In genomic region chr5:1931590-1932138, GRCh38 we compare ENCODE assay signal across 2 cellular contexts.
TF ChIP-seq lines count a peak whose summit lies in the region.

No MANE protein-coding gene starts in this region.

TF ChIP-seq in HepG2, 621 proteins besides CTCF, POLR2A, EP300 and RAD21:
- TF ChIP-seq ZNF563 (CRISPR knock-in tag; IDR thresholded peaks at IDR 0.05), result no peak
- no peak for TF ChIP-seq PRMT3 (CRISPR knock-in tag; IDR thresholded peaks at IDR 0.05; ENCODE audit: borderline replicate concordance, low read depth)
- TF ChIP-seq KMT2A (CRISPR knock-in tag; IDR thresholded peaks at IDR 0.05), result no peak
- TF ChIP-seq ZNF326 (CRISPR knock-in tag; IDR thresholded peaks at IDR 0.05; ENCODE audit: borderline replicate concordance), result no peak
- no peak for TF ChIP-seq PATZ1 (CRISPR knock-in tag; IDR thresholded peaks at IDR 0.05)
- TF ChIP-seq CEBPZ (IDR thresholded peaks at IDR 0.05; ENCODE audit: low read length), result no peak
- TF ChIP-seq ZNF605 (CRISPR knock-in tag; IDR thresholded peaks at IDR 0.05), result no peak
- TF ChIP-seq HMGXB3 (CRISPR knock-in tag; IDR thresholded peaks at IDR 0.05; ENCODE audit: borderline replicate concordance), result no peak
- TF ChIP-seq RARA (CRISPR knock-in tag; IDR thresholded peaks at IDR 0.05), result no peak
- no peak for TF ChIP-seq SRSF1 (optimal IDR thresholded peaks at IDR 0.05; ENCODE audit: low read depth, low read length)
- no peak for TF ChIP-seq ZNF543 (CRISPR knock-in tag; IDR thresholded peaks at IDR 0.05)
- no peak for TF ChIP-seq RAD51 (IDR thresholded peaks at IDR 0.05; ENCODE audit: borderline replicate concordance)
- TF ChIP-seq TCF12 (IDR thresholded peaks at IDR 0.05), result no peak
- no peak for TF ChIP-seq TCF12 (CRISPR knock-in tag; IDR thresholded peaks at IDR 0.05)
- no peak for TF ChIP-seq NFKB2 (CRISPR knock-in tag; IDR thresholded peaks at IDR 0.05; ENCODE audit: borderline replicate concordance)
- no peak for TF ChIP-seq LRRFIP1 (CRISPR knock-in tag; conservative IDR thresholded peaks at IDR 0.05)

TF ChIP-seq in SK-N-SH, 30 proteins besides CTCF, POLR2A, EP300 and RAD21:
- TF ChIP-seq TCF12 (IDR thresholded peaks at IDR 0.05), result no peak
- TF ChIP-seq RXRA (IDR thresholded peaks at IDR 0.05; ENCODE audit: borderline replicate concordance, low read depth), result no peak
- no peak for TF ChIP-seq ZBTB33 (IDR thresholded peaks at IDR 0.05; ENCODE audit: borderline replicate concordance, low read depth)
- no peak for TF ChIP-seq NFIC (IDR thresholded peaks at IDR 0.05; ENCODE audit: borderline replicate concordance)
- no peak for TF ChIP-seq PBX3 (IDR thresholded peaks at IDR 0.05)
- TF ChIP-seq RFX5 (IDR thresholded peaks at IDR 0.05; ENCODE audit: low read length), result no peak
- TF ChIP-seq FOSL2 (IDR thresholded peaks at IDR 0.05; ENCODE audit: borderline replicate concordance, low read depth), result no peak
- TF ChIP-seq CHD2 (IDR thresholded peaks at IDR 0.05; ENCODE audit: low read length, partially characterized antibody), result no peak
- no peak for TF ChIP-seq NRF1 (IDR thresholded peaks at IDR 0.05; ENCODE audit: low read depth, low read length)
- no peak for TF ChIP-seq SMC3 (IDR thresholded peaks at IDR 0.05; ENCODE audit: low read depth, low read length)
- no peak for TF ChIP-seq REST (IDR thresholded peaks at IDR 0.05; ENCODE audit: low read depth, low read length)
- no peak for TF ChIP-seq RCOR1 (IDR thresholded peaks at IDR 0.05; ENCODE audit: low read length)
- TF ChIP-seq TAF1 (IDR thresholded peaks at IDR 0.05; ENCODE audit: borderline replicate concordance, low read depth, low read length), result no peak
- no peak for TF ChIP-seq MXI1 (IDR thresholded peaks at IDR 0.05; ENCODE audit: low read depth, low read length)
- TF ChIP-seq EZH2phosphoT487 (IDR thresholded peaks at IDR 0.05; ENCODE audit: borderline replicate concordance, low read depth), result no peak
- no peak for TF ChIP-seq MEF2A (IDR thresholded peaks at IDR 0.05; ENCODE audit: borderline replicate concordance, low read depth)
TF ChIP-seq in SK-N-SH: peak in this region for 0.
